Comparison of ENCODE assay signal across 12 cellular contexts in genomic region chr16:81473066-81473488, GRCh38. TPM values are rescaled to one million over a fixed set of nuclear protein-coding genes. Genes with fewer than 3 reads are reported as not detected.
DNase-seq lines count a peak whose midpoint lies in the region; ATAC-seq and TF ChIP-seq lines count a peak whose summit lies in the region.
"Had no signal": no experiment of that assay in that cellular context is flagged by ENCODE, and none has a peak within 500 bp of the region (broad histone marks: within the 10 kb centered on the region; RNA-seq: fewer than 3 reads in every experiment).

No MANE protein-coding gene starts in this region.

- peaks cover 15 to 57% (median 38%) of the 10 kb centered on the region in 4 donors for H3K4me1 ChIP-seq in liver (ENCODE audit: control insufficient read depth in 4 of 4, insufficient read depth in 4 of 4, low read length in 3 of 4)

- H3K36me3 Mint-ChIP-seq in activated T-cell treated with anti-CD3 and anti-CD28 coated beads, Interleukin-2, amount 50 U/mL, for 72 hours (ENCODE audit: insufficient read depth in 2 of 2): peaks cover 3 to 11% of the 10 kb centered on the region in 2 donors
- H3K36me3 Mint-ChIP-seq in type B pancreatic cell: peaks cover 17% of the 10 kb centered on the region

- H3K4me3 ChIP-seq in brain microvascular endothelial cell (ENCODE audit: low read depth, low read length) (no peak overlapping the region), liver (ENCODE audit: low read depth in 1 of 3, low read length in 3 of 3) (no peak overlapping the region)

- peak overlapping the region; percentile 22 for H3K27ac Mint-ChIP-seq in activated T-cell treated with anti-CD3 and anti-CD28 coated beads, Interleukin-2, amount 50 U/mL, for 72 hours
- peak overlapping the region; percentile 29 for H3K27ac Mint-ChIP-seq in type B pancreatic cell

- H3K27me3 Mint-ChIP-seq in activated T-cell treated with anti-CD3 and anti-CD28 coated beads, Interleukin-2, amount 50 U/mL, for 72 hours (ENCODE audit: low read depth): no peaks in the 10 kb centered on the region
- H3K27me3 Mint-ChIP-seq in type B pancreatic cell: no peaks in the 10 kb centered on the region

- H3K9ac ChIP-seq in liver (ENCODE audit: low read depth in 1 of 2, low read length in 2 of 2): no peak overlapping the region

- H3K4me3 Mint-ChIP-seq in activated T-cell treated with anti-CD3 and anti-CD28 coated beads, Interleukin-2, amount 50 U/mL, for 72 hours: no peak overlapping the region
- H3K4me3 Mint-ChIP-seq in type B pancreatic cell: no peak overlapping the region

- no peak for ATAC-seq in activated T-cell treated with anti-CD3 and anti-CD28 coated beads, Interleukin-2, amount 50 U/mL, for 72 hours (replicated peaks in 1 of 2)
- ATAC-seq in GM18519 (IDR thresholded peaks at IDR 0.05; ENCODE audit: low FRiP score, unreplicated experiment) (no peak), GM19397 (IDR thresholded peaks at IDR 0.05; ENCODE audit: unreplicated experiment) (no peak)
- ATAC-seq: HCT116 had no signal

- H3K9me3 ChIP-seq in liver (ENCODE audit: control insufficient read depth in 4 of 4, low read length in 3 of 4): no peaks in the 10 kb centered on the region

- TF ChIP-seq CTCF in brain microvascular endothelial cell (IDR thresholded peaks at IDR 0.05; ENCODE audit: low read depth, low read length, missing control alignments) (peak; percentile 23), liver (IDR thresholded peaks at IDR 0.05; ENCODE audit: low read depth, low read length, missing input control) (peak; percentile 6), type B pancreatic cell (conservative IDR thresholded peaks at IDR 0.05) (no peak)

- H3K9me3 Mint-ChIP-seq in activated T-cell treated with anti-CD3 and anti-CD28 coated beads, Interleukin-2, amount 50 U/mL, for 72 hours: no peaks in the 10 kb centered on the region
- no peaks in the 10 kb centered on the region for H3K9me3 Mint-ChIP-seq in type B pancreatic cell

- 31% methylated on average over 14 of the region's 14 CpGs for WGBS in liver

- DNase-seq in activated T-cell treated with anti-CD3 and anti-CD28 coated beads, Interleukin-2, amount 50 U/mL, for 72 hours: no peak
- DNase-seq in activated T-cell treated with anti-CD3 and anti-CD28 coated beads for 4 hours (no peak), brain microvascular endothelial cell (peak; percentile 63), type B pancreatic cell (ENCODE audit: extremely low spot score, unreplicated experiment) (no peak), NCI-H748 (lab: John Stamatoyannopoulos, UW; ENCODE audit: unreplicated experiment) (no peak)
- DNase-seq: 8988T; activated effector memory CD4-positive, alpha-beta T cell treated with anti-CD3 and anti-CD28 coated beads, Interleukin-2, amount 50 U/mL, for 16 hours; NCI-H146 had no signal

- peak; percentile 23 to 33 for TF ChIP-seq RAD21 in liver (IDR thresholded peaks at IDR 0.05)

- H3K27me3 ChIP-seq in brain microvascular endothelial cell (replicated peaks) (no peaks in the 10 kb centered on the region), liver (ENCODE audit: control insufficient read depth in 4 of 4, insufficient read depth in 4 of 4, low read length in 3 of 4) (no peaks in the 10 kb centered on the region)

- H3K27ac ChIP-seq in brain microvascular endothelial cell (peak overlapping the region; percentile 65), liver (ENCODE audit: low read depth in 1 of 2, low read length in 2 of 2) (peak overlapping the region; percentile 68 to 69)

- peaks cover 72% of the 10 kb centered on the region for H3K4me1 Mint-ChIP-seq in activated T-cell treated with anti-CD3 and anti-CD28 coated beads, Interleukin-2, amount 50 U/mL, for 72 hours (ENCODE audit: low read depth)
- peaks cover 40% of the 10 kb centered on the region for H3K4me1 Mint-ChIP-seq in type B pancreatic cell (ENCODE audit: unreplicated experiment)

- H3K36me3 ChIP-seq in brain microvascular endothelial cell (replicated peaks) (no peaks in the 10 kb centered on the region), liver (ENCODE audit: control insufficient read depth in 4 of 4, insufficient read depth in 3 of 4, low read depth in 1 of 4, low read length in 3 of 4) (peaks cover 0 to 4% (median 0%) of the 10 kb centered on the region in 4 donors)

- in situ Hi-C loops in brain microvascular endothelial cell (cut with HindIII; ENCODE audit: low pct_ligation_motif_present, low sequenced_read_pairs): no loop called here

TF ChIP-seq in liver, 16 proteins besides CTCF, POLR2A, EP300 and RAD21:
- TF ChIP-seq RXRA (IDR thresholded peaks at IDR 0.05) (peak; percentile 18 to 22), SP1 (IDR thresholded peaks at IDR 0.05) (peak; percentile 8), HNF4A (conservative IDR thresholded peaks at IDR 0.05) (peak in 1 of 2 donors; percentile 13), NR2F2 (IDR thresholded peaks at IDR 0.05) (peak; percentile 65), GABPA (IDR thresholded peaks at IDR 0.05 in 1 of 2, conservative IDR thresholded peaks at IDR 0.05 in 1 of 2) (no peak), REST (IDR thresholded peaks at IDR 0.05) (no peak)

RNA-seq across cellular contexts. Expression of gene CMIP, which starts 28.5 kb away (rescaled TPM):
- 10 to 100 TPM; 53.1 to 59.0 TPM for total RNA-seq in activated T-cell treated with anti-CD3 and anti-CD28 coated beads, Interleukin-2, amount 50 U/mL, for 72 hours
- 10 to 100 TPM; 14.1 to 15.6 TPM for total RNA-seq in liver
- polyA plus RNA-seq in liver: 1 to 10 TPM; 1.7 to 6.1 TPM
- total RNA-seq in type B pancreatic cell (ENCODE audit: low replicate concordance): 46.6 and 51.4 TPM in 2 replicates
